Comparison of ENCODE assay signal across 8 cellular contexts in the genomic region with DNA sequence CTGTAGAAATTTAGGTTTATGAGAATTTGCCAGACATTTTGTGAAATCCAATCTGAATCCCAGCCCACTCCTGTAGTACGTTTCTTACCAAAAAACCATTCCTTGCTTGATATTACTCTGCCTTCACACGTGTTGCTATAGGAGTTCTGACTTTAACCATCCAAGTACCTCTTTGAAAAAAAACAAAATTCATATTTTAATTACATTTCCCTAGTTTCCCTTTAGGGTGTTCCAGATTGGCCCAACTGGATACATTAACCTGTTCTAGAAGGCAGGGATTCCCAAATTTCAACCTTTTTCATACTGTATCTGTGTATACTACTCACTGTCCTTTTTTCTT. TPM values are rescaled to one million over a fixed set of nuclear protein-coding genes. Genes with fewer than 3 reads are reported as not detected.
A peak's percentile ranks its signal among the peaks of the same experiment; 100 is the strongest.
DNase-seq lines count a peak whose midpoint lies in the region; ATAC-seq and TF ChIP-seq lines count a peak whose summit lies in the region.

No MANE protein-coding gene starts in this region.

- peak overlapping the region; percentile 92 to 100 (median 97) for H3K4me3 Mint-ChIP-seq in naive B cell

- H3K27ac Mint-ChIP-seq in naive B cell, result peak overlapping the region; percentile 98 to 100 (median 100)

- DNase-seq in AG04449 (ENCODE audit: low read depth, low spot score), result no peak
- no peak for DNase-seq in Jurkat, Clone E6-1 (ENCODE audit: low read depth, low spot score)
- no peak for DNase-seq in choroid plexus epithelial cell (ENCODE audit: low read depth)
- DNase-seq in naive B cell, result no peak
- no peak for DNase-seq in SW 1271 (lab: John Stamatoyannopoulos, UW)
- no peak for DNase-seq in T-helper 9 cell
- DNase-seq in SW480 (ENCODE audit: low spot score), result no peak

- H3K27me3 Mint-ChIP-seq in naive B cell, result no peaks in the 10 kb centered on the region

- ATAC-seq in naive B cell (ENCODE audit: low read depth in 2 of 2) (no peak), GM18870 (IDR thresholded peaks at IDR 0.05; ENCODE audit: unreplicated experiment) (no peak)

- TF ChIP-seq CTCF in AG04449 (IDR thresholded peaks at IDR 0.05; ENCODE audit: insufficient read depth, low read length, missing control alignments) (no peak), choroid plexus epithelial cell (conservative IDR thresholded peaks at IDR 0.05; ENCODE audit: low read depth, low read length) (no peak)

- H3K4me1 Mint-ChIP-seq in naive B cell, result peaks cover 23 to 41% (median 26%) of the 10 kb centered on the region in 3 donors

- H3K9me3 Mint-ChIP-seq in naive B cell, result peaks cover 0 to 16% (median 9%) of the 10 kb centered on the region in 7 donors

- POLR2A ChIA-PET in AG04449 (lab: Yijun Ruan, JAX), result no interaction called here

- peak overlapping the region; percentile 62 for H3K4me3 ChIP-seq in AG04449 (ENCODE audit: low read depth, low read length)
- H3K4me3 ChIP-seq in Jurkat, Clone E6-1 (ENCODE audit: low read length), result peak overlapping the region; percentile 82
- H3K4me3 ChIP-seq in choroid plexus epithelial cell (ENCODE audit: low read depth, low read length), result peak overlapping the region; percentile 63

- CTCF ChIA-PET in AG04449 (lab: Yijun Ruan, JAX), result no interaction called here

- H3K36me3 Mint-ChIP-seq in naive B cell, result peaks cover 5 to 7% of the 10 kb centered on the region in 2 donors

RNA-seq across cellular contexts. Expression of gene PJA2, which starts 1.4 kb away (rescaled TPM):
- polyA plus RNA-seq in Jurkat, Clone E6-1 (2012; ENCODE audit: insufficient read depth, insufficient read length), result 38.4 TPM
- polyA plus RNA-seq in naive B cell (ENCODE audit: low read depth in 6 of 6), result 10 to 100 TPM; 63.9 to 80.1 (median 66.2) TPM
